8 cellular contexts compared by ENCODE assay signal in the genomic region with DNA sequence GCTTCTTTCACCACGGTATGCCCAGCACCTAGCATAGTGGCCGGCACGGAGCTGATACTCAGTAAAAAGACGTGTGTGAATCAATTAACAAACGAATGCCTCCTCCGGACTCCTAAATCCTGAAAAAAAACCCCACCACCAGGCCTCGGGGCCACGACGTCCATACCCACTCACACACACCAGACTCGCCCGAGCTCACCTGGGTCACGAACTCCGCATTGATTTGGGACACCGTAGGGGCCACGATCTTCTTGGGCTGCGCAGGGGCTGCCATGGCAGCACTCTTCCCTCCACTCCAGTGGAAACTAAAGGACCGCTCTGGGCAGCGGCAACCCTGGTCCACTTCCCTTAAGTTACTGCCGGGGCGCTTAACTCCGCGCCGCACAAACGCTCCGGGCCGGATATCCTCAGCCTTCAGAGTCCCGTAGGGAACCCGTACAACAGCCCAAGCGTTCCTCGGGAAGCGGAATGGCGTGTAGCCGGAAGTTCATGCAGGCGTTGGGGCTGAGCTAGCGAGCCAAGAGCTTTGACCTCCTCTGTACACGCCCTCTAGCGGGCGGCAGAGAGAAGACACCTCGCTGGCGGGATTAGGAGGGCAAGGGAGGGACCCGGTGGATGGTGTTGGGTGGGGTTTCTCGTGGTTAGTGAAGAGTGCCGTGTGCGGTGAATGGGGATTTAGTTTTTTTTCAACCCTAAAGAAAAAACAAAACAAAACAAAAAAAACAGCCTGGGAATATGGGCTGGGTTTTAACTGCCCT. TPM values are rescaled to one million over a fixed set of nuclear protein-coding genes. Genes with fewer than 3 reads are reported as not detected.
A peak's percentile ranks its signal among the peaks of the same experiment; 100 is the strongest.
DNase-seq lines count a peak whose midpoint lies in the region; ATAC-seq and TF ChIP-seq lines count a peak whose summit lies in the region.

A gene (minus strand): TSS at position 403 of the 758 bp plus-strand sequence. CDS start 129 bp downstream, at position 274.

- no peaks in the 10 kb centered on the region for H3K27me3 Mint-ChIP-seq in activated T-helper 17 cell treated with anti-CD3 and anti-CD28 coated beads, Interleukin-2, amount 50 U/mL, for 72 hours
- no peaks in the 10 kb centered on the region for H3K27me3 Mint-ChIP-seq in natural killer cell treated with Interleukin-12 subunit alpha and Interleukin-12 subunit beta and Interleukin-15 and Interleukin-18, amount 100 ng/mL, for 72 hours

- H3K27ac ChIP-seq in RWPE1 = peak within 1 kb of the TSS; percentile 75

- H3K9me3 Mint-ChIP-seq in activated T-helper 17 cell treated with anti-CD3 and anti-CD28 coated beads, Interleukin-2, amount 50 U/mL, for 72 hours = no peaks in the 10 kb centered on the region
- H3K9me3 Mint-ChIP-seq in natural killer cell treated with Interleukin-12 subunit alpha and Interleukin-12 subunit beta and Interleukin-15 and Interleukin-18, amount 100 ng/mL, for 72 hours = no peaks in the 10 kb centered on the region

- peaks cover 41% of the 10 kb centered on the region for H3K36me3 Mint-ChIP-seq in activated T-helper 17 cell treated with anti-CD3 and anti-CD28 coated beads, Interleukin-2, amount 50 U/mL, for 72 hours (ENCODE audit: low read depth)
- H3K36me3 Mint-ChIP-seq in natural killer cell treated with Interleukin-12 subunit alpha and Interleukin-12 subunit beta and Interleukin-15 and Interleukin-18, amount 100 ng/mL, for 72 hours = no peaks in the 10 kb centered on the region

- peak within 1 kb of the TSS; percentile 98 for H3K4me3 Mint-ChIP-seq in activated T-helper 17 cell treated with anti-CD3 and anti-CD28 coated beads, Interleukin-2, amount 50 U/mL, for 72 hours
- H3K4me3 Mint-ChIP-seq in natural killer cell treated with Interleukin-12 subunit alpha and Interleukin-12 subunit beta and Interleukin-15 and Interleukin-18, amount 100 ng/mL, for 72 hours = peak within 1 kb of the TSS; percentile 99

- peak within 1 kb of the TSS; percentile 98 for H3K27ac Mint-ChIP-seq in activated T-helper 17 cell treated with anti-CD3 and anti-CD28 coated beads, Interleukin-2, amount 50 U/mL, for 72 hours
- peak within 1 kb of the TSS; percentile 87 to 100 for H3K27ac Mint-ChIP-seq in natural killer cell treated with Interleukin-12 subunit alpha and Interleukin-12 subunit beta and Interleukin-15 and Interleukin-18, amount 100 ng/mL, for 72 hours

- H3K4me3 ChIP-seq in LNCaP clone FGC (ENCODE audit: low read depth, low read length) = peak within 1 kb of the TSS; percentile 73

- DNase-seq in ELR (ENCODE audit: low read depth) (peak; percentile 98), H4 (ENCODE audit: low spot score) (peak; percentile 97), LNCaP clone FGC (ENCODE audit: low read depth) (peak; percentile 96), RWPE1 (ENCODE audit: low spot score) (peak; percentile 93), fibroblast of peridontal ligament (ENCODE audit: extremely low read depth) (peak; percentile 99)
- peak; percentile 93 for DNase-seq in natural killer cell treated with Interleukin-12 subunit alpha and Interleukin-12 subunit beta and Interleukin-15 and Interleukin-18, amount 100 ng/mL, for 72 hours (ENCODE audit: low spot score)
- DNase-seq in stimulated activated naive CD8-positive, alpha-beta T cell treated with anti-CD3 and anti-CD28 coated beads, Interleukin-15, Interleukin-2, amounts not matched to agents 100 U/mL and 50 U/mL, for 24 hours = peak; percentile 90

- CTCF ChIA-PET in RWPE1 (lab: Yijun Ruan, JAX) = interaction anchor here (0.5 to 1.3 kb wide), 8 partner anchors 10 to 712 kb away, joined by 3 to 7 read pairs (median 3); a partner anchor contains a TSS

- ATAC-seq in activated T-helper 17 cell treated with anti-CD3 and anti-CD28 coated beads, Interleukin-2, amount 50 U/mL, for 72 hours (replicated peaks) = peak; percentile 98
- ATAC-seq in natural killer cell treated with Interleukin-12 subunit alpha and Interleukin-12 subunit beta and Interleukin-15 and Interleukin-18, amount 100 ng/mL, for 72 hours = peak; percentile 99
- peak; percentile 100 for ATAC-seq in stimulated activated naive CD8-positive, alpha-beta T cell treated with anti-CD3 and anti-CD28 coated beads, Interleukin-15, Interleukin-2, amounts not matched to agents 100 U/mL and 50 U/mL, for 24 hours

- POLR2A ChIA-PET in RWPE1 (lab: Yijun Ruan, JAX; ENCODE audit: low non-redundant PET) = interaction anchor here (0.6 to 1.7 kb wide), 2 partner anchors 15 to 19 kb away, joined by 5 to 6 read pairs; a partner anchor contains a TSS

- TF ChIP-seq CTCF in LNCaP clone FGC (IDR thresholded peaks at IDR 0.05; ENCODE audit: control insufficient read depth, extremely low read depth, insufficient read depth) = peak; percentile 82
- peak; percentile 92 for TF ChIP-seq CTCF in RWPE1 (conservative IDR thresholded peaks at IDR 0.05; ENCODE audit: low read depth)

- H3K4me1 Mint-ChIP-seq in activated T-helper 17 cell treated with anti-CD3 and anti-CD28 coated beads, Interleukin-2, amount 50 U/mL, for 72 hours = peaks cover 31% of the 10 kb centered on the region
- peaks cover 33% of the 10 kb centered on the region in 2 donors for H3K4me1 Mint-ChIP-seq in natural killer cell treated with Interleukin-12 subunit alpha and Interleukin-12 subunit beta and Interleukin-15 and Interleukin-18, amount 100 ng/mL, for 72 hours (ENCODE audit: low read depth in 2 of 2)

RNA-seq across cellular contexts. Expression of the gene that starts here (rescaled TPM):
- 13.9 and 25.4 TPM in 2 replicates for total RNA-seq in H4 (2014; rRNA removed; shearing (Covaris generic))
- total RNA-seq in activated T-helper 17 cell treated with anti-CD3 and anti-CD28 coated beads, Interleukin-2, amount 50 U/mL, for 72 hours = 10 to 100 TPM; 37.6 to 39.4 TPM
- 10 to 100 TPM; 43.7 to 44.5 TPM for total RNA-seq in natural killer cell treated with Interleukin-12 subunit alpha and Interleukin-12 subunit beta and Interleukin-15 and Interleukin-18, amount 100 ng/mL, for 72 hours

Comparison
In these comparisons a context has a peak if more than half of its experiments do, and no peak if none do; other contexts are left out.
1. Peak in every context shown above with its lines: DNase-seq, ATAC-seq, H3K4me3 ChIP-seq and H3K27ac ChIP-seq.